ENCODE assay signal across 10 cellular contexts in the genomic region with DNA sequence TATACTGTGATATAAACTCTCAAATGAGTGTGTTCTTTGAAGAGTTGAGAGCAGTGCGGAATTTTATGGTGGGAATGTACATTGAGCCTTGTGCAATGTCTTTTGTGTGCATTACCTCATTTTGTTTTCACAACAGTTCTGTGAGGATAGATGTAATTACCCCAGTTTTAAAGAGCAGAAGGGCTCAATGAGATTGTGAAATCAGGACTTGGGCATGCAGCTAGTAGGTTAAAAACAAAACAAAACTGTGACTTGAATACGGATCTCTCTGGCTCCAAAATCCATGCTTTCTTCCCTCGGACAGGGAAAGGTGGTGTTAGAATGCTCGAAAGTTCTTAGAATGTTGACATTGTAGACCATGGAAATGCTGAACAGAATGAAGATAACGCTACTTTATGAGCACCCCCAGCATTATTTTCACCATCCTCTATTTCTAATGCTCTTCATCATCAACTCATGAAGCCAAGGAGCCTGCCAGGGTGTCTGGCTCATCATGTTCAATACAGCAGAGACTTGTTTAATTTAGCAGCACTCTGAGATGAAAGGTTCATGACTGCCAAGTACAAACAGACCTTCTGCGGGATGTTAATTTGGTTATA. TPM values are rescaled to one million over a fixed set of nuclear protein-coding genes. Genes with fewer than 3 reads are reported as not detected.
DNase-seq lines count a peak whose midpoint lies in the region; ATAC-seq and TF ChIP-seq lines count a peak whose summit lies in the region.
"Had no signal": no experiment of that assay in that cellular context is flagged by ENCODE, and none has a peak within 500 bp of the region (broad histone marks: within the 10 kb centered on the region; RNA-seq: fewer than 3 reads in every experiment).

No MANE protein-coding gene starts in this region.

- DNase-seq in MV-4-11 (lab: John Stamatoyannopoulos, UW) (peak; percentile 11), caudate nucleus (lab: John Stamatoyannopoulos, UW) (peak in 8 of 61 donors; percentile 4 to 50 (median 18)), iris pigment epithelial cell (ENCODE audit: low read depth) (peak; percentile 58), GM13976 (ENCODE audit: low spot score) (no peak), immature natural killer cell (no peak)
- DNase-seq: NCI-H1105, T-helper 17 cell had no signal

- H3K27ac ChIP-seq in caudate nucleus (ENCODE audit: low read depth, low read length) (peak overlapping the region; percentile 76), stomach smooth muscle (ENCODE audit: low read length) (peak overlapping the region; percentile 18)

- ATAC-seq in GM21576 (IDR thresholded peaks at IDR 0.05; ENCODE audit: unreplicated experiment) (no peak), HG03045 (IDR thresholded peaks at IDR 0.05; ENCODE audit: unreplicated experiment) (no peak)
- ATAC-seq: T-helper 17 cell had no signal

- H3K27me3 Mint-ChIP-seq in immature natural killer cell (ENCODE audit: low read depth in 3 of 3) = no peaks in the 10 kb centered on the region
- H3K27me3 Mint-ChIP-seq: T-helper 17 cell had no signal

- H3K4me3 ChIP-seq in stomach smooth muscle (ENCODE audit: low read length in 2 of 2) = peak overlapping the region; percentile 24 to 50

- peaks cover 23% of the 10 kb centered on the region for H3K4me1 ChIP-seq in stomach smooth muscle (ENCODE audit: control insufficient read depth, insufficient read depth, low read length)

- H3K9me3 ChIP-seq in stomach smooth muscle (ENCODE audit: control insufficient read depth in 2 of 2, low read length in 2 of 2) = no peaks in the 10 kb centered on the region

- H3K27me3 ChIP-seq in stomach smooth muscle (ENCODE audit: control insufficient read depth in 1 of 2, insufficient read depth in 2 of 2, low read length in 2 of 2) = no peaks in the 10 kb centered on the region

- in situ Hi-C loops in GM13976 (cut with MboI; ENCODE audit: low sequenced_read_pairs, unreplicated experiment) = no loop called here

- H3K4me1 Mint-ChIP-seq in immature natural killer cell = no peaks in the 10 kb centered on the region

- no peak for TF ChIP-seq CTCF in GM13976 (IDR thresholded peaks at IDR 0.05; ENCODE audit: borderline replicate concordance, control extremely low read depth, extremely low read depth, insufficient read depth, missing control alignments)

- H3K36me3 ChIP-seq in stomach smooth muscle (ENCODE audit: control insufficient read depth in 2 of 2, insufficient read depth in 2 of 2, low read length in 2 of 2) = no peaks in the 10 kb centered on the region

- H3K36me3 Mint-ChIP-seq in immature natural killer cell = peaks cover 0 to 5% (median 0%) of the 10 kb centered on the region in 3 donors

- H3K9me3 Mint-ChIP-seq in immature natural killer cell = no peaks in the 10 kb centered on the region

- no peak overlapping the region for H3K27ac Mint-ChIP-seq in immature natural killer cell
- H3K27ac Mint-ChIP-seq: T-helper 17 cell had no signal

- no peak overlapping the region for H3K4me3 Mint-ChIP-seq in immature natural killer cell
- H3K4me3 Mint-ChIP-seq: T-helper 17 cell had no signal

- H3K9ac ChIP-seq in stomach smooth muscle (ENCODE audit: low read length in 2 of 2) = peak overlapping the region in 1 of 2 donors; percentile 4

RNA-seq across cellular contexts. Expression of gene MRTFB, which starts 17.1 kb away (rescaled TPM):
- polyA plus RNA-seq in immature natural killer cell = 1 to 10 TPM; 2.1 to 3.6 (median 3.6) TPM

Comparison
In these comparisons a context has a peak if more than half of its experiments do, and no peak if none do; other contexts are left out.
1. DNase-seq: peak in MV-4-11 (single experiment) and iris pigment epithelial cell (single experiment); none in GM13976 (single experiment) and immature natural killer cell (0 of 3).